ENCODE assay signal across 7 cellular contexts in genomic region chr4:189981970-189982369, GRCh38. TPM values are rescaled to one million over a fixed set of nuclear protein-coding genes. Genes with fewer than 3 reads are reported as not detected.
"Had no signal": no experiment of that assay in that cellular context is flagged by ENCODE, and none has a peak within 500 bp of the region (broad histone marks: within the 10 kb centered on the region; RNA-seq: fewer than 3 reads in every experiment).

No MANE protein-coding gene starts in this region.

- DNase-seq: H9, HCEC 1CT, HFFc6 had no signal

- H3K9me3 Mint-ChIP-seq: HFFc6 had no signal

- H3K4me3 ChIP-seq: GM23338 had no signal

- H3K4me1 Mint-ChIP-seq: H9, IgD-negative memory B cell had no signal

- ATAC-seq: GM23338, HepG2 had no signal

- H3K4me3 Mint-ChIP-seq: GM23338, H9, HFFc6, IgD-negative memory B cell had no signal

- H3K27ac Mint-ChIP-seq: GM23338, H9, HFFc6, IgD-negative memory B cell had no signal

- H3K36me3 Mint-ChIP-seq: IgD-negative memory B cell had no signal

RNA-seq across cellular contexts. Expression of gene FRG2, which starts 45.1 kb away (rescaled TPM):
- total RNA-seq: GM23338, H1, H9, HepG2, HFFc6 had no signal
